ENCODE assay signal across 8 cellular contexts in genomic region chr10:43304687-43305333, GRCh38. TPM values are rescaled to one million over a fixed set of nuclear protein-coding genes. Genes with fewer than 3 reads are reported as not detected.
DNase-seq lines count a peak whose midpoint lies in the region; ATAC-seq and TF ChIP-seq lines count a peak whose summit lies in the region.

No MANE protein-coding gene starts in this region.

- H3K9me2 ChIP-seq in GM23248 (ENCODE audit: insufficient read depth): no peaks in the 10 kb centered on the region

- H2AFZ ChIP-seq in GM23248: peak overlapping the region; percentile 56; the same call in 1 of the 2 replicates
- H2AFZ ChIP-seq in osteoblast (ENCODE audit: low read length): peak overlapping the region; percentile 60

- intact Hi-C loops in cardiac septum (cut with DNase I) (no loop called here), testis (cut with DNase I; ENCODE audit: low total_unique reads) (no loop called here)

- no peak for TF ChIP-seq CTCF in RWPE2 (IDR thresholded peaks at IDR 0.05; ENCODE audit: poor library complexity, severe bottlenecking)
- no peak for TF ChIP-seq CTCF in osteoblast (IDR thresholded peaks at IDR 0.05; ENCODE audit: extremely low read depth, low read depth, low read length)
- no peak for TF ChIP-seq CTCF in testis (IDR thresholded peaks at IDR 0.05)

- no peaks in the 10 kb centered on the region for H3K36me3 ChIP-seq in GM23248 (ENCODE audit: low read depth)
- H3K36me3 ChIP-seq in RWPE2 (ENCODE audit: low read depth): no peaks in the 10 kb centered on the region
- H3K36me3 ChIP-seq in osteoblast (ENCODE audit: insufficient read depth, low read length): no peaks in the 10 kb centered on the region
- H3K36me3 ChIP-seq in testis (ENCODE audit: low read depth, missing control alignments): no peaks in the 10 kb centered on the region

- DNase-seq in GM23248: peak; percentile 81
- DNase-seq in RWPE2 (ENCODE audit: low spot score): no peak
- peak; percentile 52 for DNase-seq in activated naive CD4-positive, alpha-beta T cell treated with anti-CD3 and anti-CD28 coated beads, Interleukin-2, amount 50 U/mL, for 16 hours
- peak; percentile 91 for DNase-seq in cardiac septum (ENCODE audit: low spot score)
- peak; percentile 89 for DNase-seq in osteoblast (ENCODE audit: insufficient read length, low spot score, missing footprints)
- peak; percentile 80 for DNase-seq in testis
- DNase-seq in NCI-H187 treated with DMSO at 0.1 percent for 48 hours (lab: John Stamatoyannopoulos, UW): no peak

- no peak overlapping the region for H3K27ac ChIP-seq in GM23248
- H3K27ac ChIP-seq in RWPE2 (ENCODE audit: poor library complexity, severe bottlenecking): no peak overlapping the region
- H3K27ac ChIP-seq in osteoblast (ENCODE audit: low read depth, low read length): no peak overlapping the region
- no peak overlapping the region for H3K27ac ChIP-seq in testis

- no peak overlapping the region for H3K9ac ChIP-seq in GM23248

- no peaks in the 10 kb centered on the region for H3K4me1 ChIP-seq in GM23248 (ENCODE audit: insufficient read depth)
- H3K4me1 ChIP-seq in RWPE2 (ENCODE audit: insufficient read depth, poor library complexity, severe bottlenecking): peaks cover 6% of the 10 kb centered on the region
- peaks cover 3% of the 10 kb centered on the region for H3K4me1 ChIP-seq in osteoblast (ENCODE audit: insufficient read depth, low read length)
- H3K4me1 ChIP-seq in testis: peaks cover 4% of the 10 kb centered on the region

- H3K9me3 ChIP-seq in GM23248 (ENCODE audit: low read depth): no peaks in the 10 kb centered on the region
- H3K9me3 ChIP-seq in RWPE2 (ENCODE audit: severe bottlenecking): no peaks in the 10 kb centered on the region
- no peaks in the 10 kb centered on the region for H3K9me3 ChIP-seq in osteoblast (ENCODE audit: low read depth, low read length)
- H3K9me3 ChIP-seq in testis: no peaks in the 10 kb centered on the region

- H3K4me2 ChIP-seq in GM23248 (ENCODE audit: unreplicated experiment) (peak overlapping the region; percentile 72), osteoblast (ENCODE audit: insufficient read depth, low read length) (peak overlapping the region; percentile 68)

- in situ Hi-C loops in GM23248 (cut with MboI): no loop called here

- WGBS in GM23248 (ENCODE audit: low coverage in 1 of 2, low lambda C conversion rate in 2 of 2, missing lambda C conversion rate in 2 of 2), 2 experiments: 7% methylated on average over 31 to 42 of the region's 42 CpGs
- WGBS in testis, 2 donors: 2 to 5% methylated on average over 23 to 42 of the region's 42 CpGs

- ATAC-seq in RWPE2 (ENCODE audit: low read depth) (peak; percentile 70), GM21447 (IDR thresholded peaks at IDR 0.05; ENCODE audit: unreplicated experiment) (no peak)

- H3K4me3 ChIP-seq in GM23248 (peak overlapping the region; percentile 63), RWPE2 (ENCODE audit: severe bottlenecking) (peak overlapping the region; percentile 22), osteoblast (ENCODE audit: insufficient read depth, low read length) (peak overlapping the region; percentile 53), testis (peak overlapping the region; percentile 29 to 36)

- H3F3A ChIP-seq in GM23248 (ENCODE audit: insufficient read depth): no peaks in the 10 kb centered on the region

- peaks cover 29% of the 10 kb centered on the region for H3K27me3 ChIP-seq in GM23248 (replicated peaks; ENCODE audit: insufficient read depth)
- peaks cover 18% of the 10 kb centered on the region for H3K27me3 ChIP-seq in RWPE2 (ENCODE audit: insufficient read depth, poor library complexity, severe bottlenecking)
- H3K27me3 ChIP-seq in osteoblast (ENCODE audit: insufficient read depth, low read length): peaks cover 47% of the 10 kb centered on the region
- H3K27me3 ChIP-seq in testis: no peaks in the 10 kb centered on the region

- H3K79me2 ChIP-seq in GM23248 (ENCODE audit: insufficient read depth) (no peaks in the 10 kb centered on the region), osteoblast (ENCODE audit: insufficient read depth, low read length) (no peaks in the 10 kb centered on the region)

- no peak for TF ChIP-seq POLR2A in testis (IDR thresholded peaks at IDR 0.05)

- H4K20me1 ChIP-seq in GM23248 (ENCODE audit: insufficient read depth): no peaks in the 10 kb centered on the region
- H4K20me1 ChIP-seq in osteoblast (ENCODE audit: insufficient read depth, low read length): no peaks in the 10 kb centered on the region

RNA-seq across cellular contexts. Expression of gene RASGEF1A, which starts 37.9 kb away (rescaled TPM):
- total RNA-seq in GM23248 (2014; rRNA removed; shearing (Covaris generic)): 0.11 TPM in 1 of 2 replicates, not detected in the other
- polyA plus RNA-seq in GM23248 (2016; fragmentation: Nextera tagmentation; extraction: Ambion mirVana) (0.28 TPM in 1 of 2 replicates, not detected in the other), testis (ENCODE audit: insufficient read depth, low read depth, low replicate concordance) (7.8 TPM)
- total RNA-seq in cardiac septum (1.0 TPM), osteoblast (1.1 TPM in 1 of 2 replicates, not detected in the other), testis (10 to 100 TPM; 10.9 to 11.7 TPM)

Comparison
In these comparisons a context has a peak if more than half of its experiments do, and no peak if none do; other contexts are left out.
1. DNase-seq: peak in GM23248 (single experiment), activated naive CD4-positive, alpha-beta T cell treated with anti-CD3 and anti-CD28 coated beads, Interleukin-2, amount 50 U/mL, for 16 hours (single experiment), cardiac septum (single experiment), osteoblast (single experiment) and testis (single experiment); none in RWPE2 (single experiment) and NCI-H187 treated with DMSO at 0.1 percent for 48 hours (single experiment).
2. Peak in every context shown above with its lines, with median percentiles within 50 percentile points of each other: H3K4me3 ChIP-seq.